In the genomic region with DNA sequence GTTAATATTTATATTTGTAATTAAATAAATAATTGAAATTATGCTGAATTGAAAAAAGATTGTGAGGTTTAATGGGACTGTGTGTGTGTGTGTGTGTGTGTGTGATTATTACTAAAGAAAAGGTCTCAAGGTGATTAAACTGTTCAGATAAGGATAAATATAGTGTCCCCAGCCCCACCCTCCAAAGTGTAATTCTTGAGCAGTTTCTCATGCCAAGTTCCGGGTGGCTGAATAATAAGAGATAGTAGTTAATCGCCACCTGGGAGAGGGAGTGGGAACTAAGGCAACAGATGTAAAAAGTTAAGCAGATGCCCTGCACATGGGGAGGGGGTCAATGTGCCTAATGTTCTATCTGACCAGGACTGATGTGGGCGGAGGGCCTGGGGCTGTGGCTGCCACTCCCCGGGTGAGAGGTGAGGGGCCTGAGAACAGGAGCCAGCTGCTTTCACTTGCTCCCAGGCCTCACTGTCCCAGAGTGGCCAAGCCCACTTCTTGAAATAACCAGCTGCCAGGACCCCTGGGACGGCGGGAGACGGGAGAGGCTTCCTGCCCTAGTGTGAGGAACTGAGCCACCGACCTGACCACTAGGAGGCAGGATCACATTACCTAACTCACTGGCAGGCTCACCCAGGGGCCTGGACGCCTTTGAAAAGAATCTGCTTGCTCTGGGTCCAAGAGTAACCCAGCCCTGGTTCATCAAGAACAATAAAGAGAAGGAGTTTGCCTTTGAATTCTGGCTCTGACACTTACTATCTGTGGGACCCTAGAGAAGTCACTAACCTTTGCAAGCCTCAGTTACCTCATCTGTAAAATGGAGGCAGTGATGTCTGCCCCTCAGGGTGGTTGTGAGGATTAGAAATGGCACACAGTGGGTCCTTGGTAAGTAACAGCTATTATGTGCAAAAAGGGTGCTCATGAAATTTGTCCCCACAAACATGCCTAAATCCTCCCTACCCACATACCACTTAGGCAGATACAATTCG, we compare ENCODE assay signal across 8 cellular contexts.
A peak's percentile ranks its signal among the peaks of the same experiment; 100 is the strongest.
DNase-seq lines count a peak whose midpoint lies in the region; ATAC-seq and TF ChIP-seq lines count a peak whose summit lies in the region.

No MANE protein-coding gene starts in this region.

- WGBS in adrenal gland, 4 donors: 26 to 47% (median 30%) methylated on average over 5 to 10 of the region's 10 CpGs

- H3K4me3 ChIP-seq in adrenal gland: no peak overlapping the region

- no peaks in the 10 kb centered on the region for H3K9me3 ChIP-seq in adrenal gland (replicated peaks in 1 of 3)

- H3K36me3 ChIP-seq in adrenal gland (replicated peaks in 1 of 2): no peaks in the 10 kb centered on the region

- peaks cover 13% of the 10 kb centered on the region for H3K27me3 ChIP-seq in adrenal gland

- intact Hi-C loops in adrenal gland (cut with DNase I) (loop anchor here in 1 of 2 donors (5.0 kb wide), 1 partner anchor 184 kb away; no protein-coding TSS in a partner anchor), posterior vena cava (cut with DNase I) (no loop called here)

- DNase-seq in NK-92 treated with Interleukin-12 subunit alpha and Interleukin-12 subunit beta, amount 100 ng/mL, for 24 hours (lab: John Stamatoyannopoulos, UW): peak; percentile 5
- DNase-seq in NK-92 (lab: John Stamatoyannopoulos, UW; ENCODE audit: unreplicated experiment) (no peak), NCI-H146 treated with DMSO at 0.1 percent for 48 hours (lab: John Stamatoyannopoulos, UW; ENCODE audit: unreplicated experiment) (peak; percentile 64), adrenal gland (peak; percentile 18 to 52 (median 40)), islet precursor cell (peak; percentile 86), NCI-H1930 (lab: John Stamatoyannopoulos, UW) (no peak), posterior vena cava (ENCODE audit: low spot score) (no peak)

- TF ChIP-seq POLR2A in adrenal gland (IDR thresholded peaks at IDR 0.05): no peak

- peak in 5 of 6 experiments; percentile 18 to 52 (median 42) for TF ChIP-seq CTCF in adrenal gland (IDR thresholded peaks at IDR 0.05)

- H3K4me1 ChIP-seq in adrenal gland (replicated peaks in 1 of 2): no peaks in the 10 kb centered on the region

- H3K27ac ChIP-seq in adrenal gland: no peak overlapping the region

- peak; percentile 69 for ATAC-seq in GM21723 (IDR thresholded peaks at IDR 0.05; ENCODE audit: unreplicated experiment)

Comparison
In these comparisons a context has a peak if more than half of its experiments do, and no peak if none do; other contexts are left out.
1. DNase-seq: peak in NK-92 treated with Interleukin-12 subunit alpha and Interleukin-12 subunit beta, amount 100 ng/mL, for 24 hours (single experiment), NCI-H146 treated with DMSO at 0.1 percent for 48 hours (single experiment), adrenal gland (7 of 7) and islet precursor cell (single experiment); none in NK-92 (single experiment), NCI-H1930 (0 of 2) and posterior vena cava (single experiment).